20 cellular contexts compared by ENCODE assay signal in the genomic region with DNA sequence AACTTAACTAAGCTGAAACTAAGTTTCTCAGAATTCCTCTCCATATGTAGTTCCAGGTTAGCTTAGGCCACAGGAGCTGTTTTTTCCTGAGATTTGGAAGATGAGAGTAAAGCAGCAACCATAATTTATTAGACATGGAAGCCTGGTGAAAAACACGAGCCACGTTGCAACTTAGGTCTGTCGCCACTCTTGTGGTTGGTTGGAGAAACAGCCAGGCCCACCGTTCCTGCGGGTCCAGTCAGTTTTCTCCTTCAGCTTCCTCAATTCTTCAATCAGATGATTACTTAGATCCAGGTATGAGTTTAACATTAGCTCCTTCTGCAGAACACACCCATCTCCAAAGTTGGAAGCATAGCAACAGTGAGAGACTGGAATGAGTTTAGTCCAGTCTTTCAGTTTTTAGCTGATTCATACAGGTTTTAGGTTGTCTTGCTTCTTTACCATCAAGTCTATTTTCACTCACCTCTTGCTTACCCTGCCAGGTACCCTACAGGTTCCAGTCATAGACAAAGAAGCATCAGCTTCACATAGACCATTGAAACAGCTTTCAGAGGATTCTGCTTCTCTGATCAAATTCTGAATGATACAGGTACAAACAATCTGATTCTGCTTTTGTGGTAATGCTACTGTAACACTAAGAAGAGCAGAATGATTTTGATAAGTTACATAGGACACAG. TPM values are rescaled to one million over a fixed set of nuclear protein-coding genes. Genes with fewer than 3 reads are reported as not detected.
"Had no signal": no experiment of that assay in that cellular context is flagged by ENCODE, and none has a peak within 500 bp of the region (broad histone marks: within the 10 kb centered on the region; RNA-seq: fewer than 3 reads in every experiment).

No MANE protein-coding gene starts in this region.

- ATAC-seq: activated CD8-positive, alpha-beta T cell treated with anti-CD3 and anti-CD28 coated beads for 36 hours; esophagus mucosa; left lobe of liver; naive thymus-derived CD4-positive, alpha-beta T cell; T-cell had no signal

- H3K9me3 Mint-ChIP-seq: activated CD8-positive, alpha-beta T cell treated with anti-CD3 and anti-CD28 coated beads for 36 hours; T-cell had no signal

- H3K27ac Mint-ChIP-seq: activated CD8-positive, alpha-beta T cell treated with anti-CD3 and anti-CD28 coated beads for 36 hours; activated naive CD8-positive, alpha-beta T cell had no signal

- H3K27ac ChIP-seq: hepatocyte, right atrium auricular region, transverse colon had no signal

- H3K4me3 ChIP-seq: hepatocyte, right atrium auricular region, transverse colon had no signal

- H3K27me3 Mint-ChIP-seq: activated CD8-positive, alpha-beta T cell treated with anti-CD3 and anti-CD28 coated beads for 36 hours; activated naive CD8-positive, alpha-beta T cell; naive thymus-derived CD4-positive, alpha-beta T cell; T-cell had no signal

- H3K79me2 ChIP-seq: hepatocyte had no signal

- H3K4me2 ChIP-seq: hepatocyte had no signal

- H2AFZ ChIP-seq: hepatocyte had no signal

- H3K4me3 Mint-ChIP-seq: activated CD8-positive, alpha-beta T cell treated with anti-CD3 and anti-CD28 coated beads for 36 hours; activated naive CD8-positive, alpha-beta T cell; naive thymus-derived CD4-positive, alpha-beta T cell; T-cell had no signal

- H3K36me3 Mint-ChIP-seq: activated naive CD8-positive, alpha-beta T cell had no signal

- H3K9me3 ChIP-seq: right atrium auricular region, transverse colon had no signal

- H3K36me3 ChIP-seq: right atrium auricular region, transverse colon had no signal

- H3K27me3 ChIP-seq: hepatocyte, right atrium auricular region, transverse colon had no signal

- DNase-seq: activated CD8-positive, alpha-beta T cell treated with anti-CD3 and anti-CD28 coated beads for 36 hours; activated gamma-delta T cell treated with Interleukin-2 at 50 U/mL for 16 hours; activated T-cell treated with anti-CD3 and anti-CD28 coated beads, Interleukin-2, amount 50 U/mL, for 48 hours; amniotic stem cell; caudate nucleus; mammary epithelial cell; naive thymus-derived CD4-positive, alpha-beta T cell; occipital lobe; stimulated activated CD4-positive, alpha-beta T cell treated with anti-CD3 and anti-CD28 coated beads, Interleukin-4, amount 100 ng/mL, for 1 hour; stimulated activated naive CD4-positive, alpha-beta T cell; T-cell; T1000; transverse colon had no signal

- H3K4me1 ChIP-seq: right atrium auricular region, transverse colon had no signal

RNA-seq across cellular contexts. Expression of gene CASP12, which starts 18.6 kb away (rescaled TPM):
- total RNA-seq: activated CD8-positive, alpha-beta T cell treated with anti-CD3 and anti-CD28 coated beads for 36 hours; esophagus mucosa; left lobe of liver; mammary epithelial cell; mononuclear cell; naive thymus-derived CD4-positive, alpha-beta T cell; occipital lobe; T-cell had no signal
- polyA plus RNA-seq: keratinocyte; mammary epithelial cell; naive thymus-derived CD4-positive, alpha-beta T cell had no signal
